Comparison of ENCODE assay signal across 3 cellular contexts in genomic region chr22:20167643-20168322, GRCh38.
A peak's percentile ranks its signal among the peaks of the same experiment; 100 is the strongest.
TF ChIP-seq lines count a peak whose summit lies in the region.

No MANE protein-coding gene starts in this region.

TF ChIP-seq in GM23338, 12 proteins besides CTCF, POLR2A, EP300 and RAD21:
- TF ChIP-seq ETS1 (IDR thresholded peaks at IDR 0.05) (no peak), POLR2AphosphoS5 (IDR thresholded peaks at IDR 0.05; ENCODE audit: low read depth) (no peak), REST (IDR thresholded peaks at IDR 0.05; ENCODE audit: unreplicated experiment) (peak; percentile 40)
TF ChIP-seq in GM23338: peak in this region for 1.

TF ChIP-seq in PFSK-1, 5 proteins besides CTCF, POLR2A, EP300 and RAD21:
- TF ChIP-seq POLR2AphosphoS5 (IDR thresholded peaks at IDR 0.05; ENCODE audit: low read depth, low read length) (no peak), REST (IDR thresholded peaks at IDR 0.05; ENCODE audit: insufficient read depth in 1 of 2, low read depth in 2 of 2, low read length in 2 of 2) (peak; percentile 44 to 83; a peak in 2 of 4 replicates)
TF ChIP-seq in PFSK-1: peak in this region for 1.

TF ChIP-seq in WTC11, 78 proteins besides CTCF, POLR2A, EP300 and RAD21:
- TF ChIP-seq ELF4 (CRISPR knock-in tag; IDR thresholded peaks at IDR 0.05; ENCODE audit: low read depth) = no peak
- TF ChIP-seq STAT6 (CRISPR knock-in tag; conservative IDR thresholded peaks at IDR 0.05; ENCODE audit: low read depth) = no peak
- TF ChIP-seq CREB1 (CRISPR knock-in tag; IDR thresholded peaks at IDR 0.05) = no peak
- TF ChIP-seq MYBL2 (CRISPR knock-in tag; IDR thresholded peaks at IDR 0.05) = no peak
- no peak for TF ChIP-seq TP53 (CRISPR knock-in tag; IDR thresholded peaks at IDR 0.05)
- no peak for TF ChIP-seq ZNF532 (CRISPR knock-in tag; IDR thresholded peaks at IDR 0.05; ENCODE audit: borderline replicate concordance)
- no peak for TF ChIP-seq SOX15 (CRISPR knock-in tag; IDR thresholded peaks at IDR 0.05)
- TF ChIP-seq SMAD4 (CRISPR knock-in tag; IDR thresholded peaks at IDR 0.05) = no peak
- no peak for TF ChIP-seq E2F1 (CRISPR knock-in tag; IDR thresholded peaks at IDR 0.05)
- TF ChIP-seq NR1H2 (CRISPR knock-in tag; IDR thresholded peaks at IDR 0.05) = no peak
